In the genomic region with DNA sequence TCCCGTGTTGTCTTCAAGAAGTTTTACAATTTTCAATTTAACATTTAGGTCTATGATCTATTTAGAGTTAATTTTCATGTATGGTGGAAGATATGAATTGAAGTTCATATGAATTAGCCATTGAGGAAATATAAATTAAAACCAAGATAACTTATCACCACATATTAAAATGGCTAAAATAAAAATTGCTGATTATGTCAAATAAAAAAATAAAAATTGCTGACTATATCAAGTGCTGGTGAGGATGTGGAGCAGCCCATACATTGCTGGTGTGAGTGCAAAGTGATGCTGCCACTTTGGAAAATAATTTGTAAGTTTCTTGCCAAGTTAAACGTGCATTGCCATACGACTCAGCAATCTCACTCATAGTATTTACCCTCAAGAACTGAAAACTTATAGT, we compare ENCODE assay signal across 26 cellular contexts. TPM values are rescaled to one million over a fixed set of nuclear protein-coding genes. Genes with fewer than 3 reads are reported as not detected.
DNase-seq lines count a peak whose midpoint lies in the region; ATAC-seq, FAIRE-seq and TF ChIP-seq lines count a peak whose summit lies in the region.
"Had no signal": no experiment of that assay in that cellular context is flagged by ENCODE, and none has a peak within 500 bp of the region (broad histone marks: within the 10 kb centered on the region; RNA-seq: fewer than 3 reads in every experiment).

No MANE protein-coding gene starts in this region.

- H2BK5ac ChIP-seq in IMR-90 (ENCODE audit: low read depth, low read length, poor library complexity, severe bottlenecking) (no peak overlapping the region), mesendoderm (ENCODE audit: low read length) (no peak overlapping the region)

- POLR2A ChIA-PET in HepG2 (lab: Yijun Ruan, JAX) (no interaction called here), IMR-90 (lab: Charles Lee; ENCODE audit: unreplicated experiment) (no interaction called here)

- 93% methylated on average over 3 of the region's 3 CpGs for WGBS in HepG2 (ENCODE audit: low lambda C conversion rate)
- 90% methylated on average over 3 of the region's 3 CpGs for WGBS in right lobe of liver (ENCODE audit: insufficient coverage, low coverage, low lambda C conversion rate, missing lambda C conversion rate)
- no CpG with 5 or more reads among the region's 3 CpGs for WGBS in IMR-90 (ENCODE audit: extremely low coverage in 2 of 2, insufficient read length in 1 of 2), 2 experiments
- WGBS in mesendoderm (ENCODE audit: extremely low coverage, insufficient coverage, low lambda C conversion rate) = no CpG with 5 or more reads among the region's 3 CpGs

- H3K23ac ChIP-seq in IMR-90 (ENCODE audit: low read depth, low read length) = no peak overlapping the region
- no peak overlapping the region for H3K23ac ChIP-seq in mesendoderm (ENCODE audit: low read length)

- TF ChIP-seq RAD21 in HepG2 (CRISPR knock-in tag; IDR thresholded peaks at IDR 0.05) (no peak), IMR-90 (IDR thresholded peaks at IDR 0.05; ENCODE audit: low read length) (no peak)

- H3K27me3 ChIP-seq in HepG2 (ENCODE audit: control insufficient read depth in 1 of 2, insufficient read depth in 2 of 2, low read length in 2 of 2) (no peaks in the 10 kb centered on the region), right lobe of liver (no peaks in the 10 kb centered on the region), IMR-90 (ENCODE audit: control insufficient read depth, insufficient read depth, low read length) (no peaks in the 10 kb centered on the region), mesendoderm (ENCODE audit: insufficient read depth, low read length, poor library complexity) (no peaks in the 10 kb centered on the region)
- H3K27me3 ChIP-seq: BE2C, BLaER1 had no signal

- H2BK15ac ChIP-seq in IMR-90 (ENCODE audit: low read depth, low read length) (no peak overlapping the region), mesendoderm (replicated peaks; ENCODE audit: low read depth) (no peak overlapping the region)

- ATAC-seq in HepG2 (no peak), right lobe of liver (no peak), IMR-90 (ENCODE audit: low read depth) (no peak)

- H4K20me1 ChIP-seq in HepG2 (ENCODE audit: insufficient read depth, low read length) (no peaks in the 10 kb centered on the region), IMR-90 (ENCODE audit: insufficient read depth, low read length) (no peaks in the 10 kb centered on the region)
- H4K20me1 ChIP-seq: BLaER1 had no signal

- FAIRE-seq in HepG2 (lab: Jason Lieb, UNC) (no peak), frontal cortex (lab: Jason Lieb, UNC) (peak; percentile 61)
- FAIRE-seq: D721Med, GM12891, GM19239 had no signal

- H3K4ac ChIP-seq in IMR-90 (ENCODE audit: low read depth, low read length) = no peak overlapping the region
- no peak overlapping the region for H3K4ac ChIP-seq in mesendoderm (ENCODE audit: low read depth, low read length)

- H3K56ac ChIP-seq in IMR-90 (ENCODE audit: extremely low read depth, insufficient read depth, low read length) (no peak overlapping the region), mesendoderm (ENCODE audit: low read length) (no peak overlapping the region)

- H2BK20ac ChIP-seq in IMR-90 (ENCODE audit: low read depth, low read length) = no peak overlapping the region

- H4K91ac ChIP-seq in IMR-90 (ENCODE audit: insufficient read depth, low read depth, low read length) = no peak overlapping the region

- intact Hi-C loops in HepG2 (cut with micrococcal nuclease; ENCODE audit: unreplicated experiment) = no loop called here
- intact Hi-C loops in right lobe of liver (cut with DNase I) = no loop called here
- intact Hi-C loops in IMR-90 (cut with micrococcal nuclease) = no loop called here

- H3K79me2 ChIP-seq in HepG2 (ENCODE audit: insufficient read depth, low read length) (no peaks in the 10 kb centered on the region), mesendoderm (ENCODE audit: control insufficient read depth, insufficient read depth, low read length) (no peaks in the 10 kb centered on the region)

- H4K8ac ChIP-seq in IMR-90 (ENCODE audit: low read depth in 2 of 2, low read length in 2 of 2) = no peak overlapping the region
- H4K8ac ChIP-seq in mesendoderm (ENCODE audit: low read depth, low read length) = no peak overlapping the region

- H3K18ac ChIP-seq in IMR-90 (ENCODE audit: low read depth, low read length) = no peak overlapping the region
- H3K18ac ChIP-seq in mesendoderm (ENCODE audit: low read length) = no peak overlapping the region

- in situ Hi-C loops in HepG2 (cut with HindIII; ENCODE audit: extremely low pct_ligation_motif_present, low pct_unique_long_range_greater_than_20kb) = no loop called here
- in situ Hi-C loops in IMR-90 (cut with MboI; ENCODE audit: low sequenced_read_pairs) = no loop called here

- TF ChIP-seq POLR2A in HepG2 (IDR thresholded peaks at IDR 0.05; ENCODE audit: insufficient read depth in 1 of 2, low read depth in 2 of 2, low read length in 2 of 2) = no peak
- TF ChIP-seq POLR2A in right lobe of liver (IDR thresholded peaks at IDR 0.05) = no peak
- TF ChIP-seq POLR2A in IMR-90 (IDR thresholded peaks at IDR 0.05; ENCODE audit: low read depth, low read length) = no peak

- BruUV-seq in HepG2 (replicated peaks; lab: Mats Ljungman, UMichigan) (no TSS peak), IMR-90 (replicated peaks; lab: Mats Ljungman, UMichigan) (no TSS peak)

- H3K4me1 ChIP-seq in HepG2 (ENCODE audit: insufficient read depth, low read length) (peaks cover 2% of the 10 kb centered on the region; the same call in 1 of the 2 replicates), right lobe of liver (no peaks in the 10 kb centered on the region), IMR-90 (ENCODE audit: control insufficient read depth, insufficient read depth, low read length) (no peaks in the 10 kb centered on the region), mesendoderm (ENCODE audit: control insufficient read depth, low read depth, low read length) (no peaks in the 10 kb centered on the region)
- H3K4me1 ChIP-seq: BE2C, BLaER1 had no signal

- H3K9ac ChIP-seq in HepG2 (ENCODE audit: insufficient read depth, low read depth, low read length) (no peak overlapping the region), IMR-90 (ENCODE audit: low read depth, low read length) (no peak overlapping the region), mesendoderm (ENCODE audit: low read length) (no peak overlapping the region)
- H3K9ac ChIP-seq: BLaER1 had no signal

- no peak for TF ChIP-seq CTCF in HepG2 (CRISPR knock-in tag; IDR thresholded peaks at IDR 0.05)
- no peak for TF ChIP-seq CTCF in right lobe of liver (IDR thresholded peaks at IDR 0.05)
- TF ChIP-seq CTCF in IMR-90 (conservative IDR thresholded peaks at IDR 0.05; ENCODE audit: low read depth, low read length) = no peak

- H3K4me2 ChIP-seq in HepG2 (ENCODE audit: low read depth, low read length) (no peak overlapping the region), IMR-90 (ENCODE audit: low read depth, low read length) (no peak overlapping the region), mesendoderm (ENCODE audit: low read length) (no peak overlapping the region)
- H3K4me2 ChIP-seq: BLaER1 had no signal

- no peak overlapping the region for H3K14ac ChIP-seq in IMR-90 (replicated peaks; ENCODE audit: low read depth, low read length)

- H3K4me3 ChIP-seq in HepG2 (replicated peaks in 1 of 3; ENCODE audit: insufficient read depth in 1 of 3, low read depth in 2 of 3, low read length in 3 of 3) (no peak overlapping the region), right lobe of liver (no peak overlapping the region), IMR-90 (ENCODE audit: insufficient read depth, low read depth, low read length) (no peak overlapping the region), mesendoderm (ENCODE audit: low read length) (no peak overlapping the region)
- H3K4me3 ChIP-seq: BLaER1 had no signal

- H3K9me1 ChIP-seq in IMR-90 (ENCODE audit: insufficient read depth, low read length) = no peaks in the 10 kb centered on the region

- TF ChIP-seq EP300 in HepG2 (IDR thresholded peaks at IDR 0.05; ENCODE audit: low read depth in 2 of 2, low read length in 2 of 2) = no peak
- TF ChIP-seq EP300 in HepG2 (CRISPR knock-in tag; IDR thresholded peaks at IDR 0.05; ENCODE audit: borderline replicate concordance) = no peak

- CTCF ChIA-PET in HepG2 (lab: Yijun Ruan, JAX; ENCODE audit: low intra/inter-chr PET ratio, low total read pairs) = no interaction called here
- CTCF ChIA-PET in IMR-90 (lab: Yijun Ruan, JAX) = interaction anchor here (0.6 kb wide), 1 partner anchor 1576 kb away, joined by 6 read pairs; no protein-coding TSS in a partner anchor

- H3K9me3 ChIP-seq in HepG2 (ENCODE audit: low read length) = no peaks in the 10 kb centered on the region
- H3K9me3 ChIP-seq in right lobe of liver = no peaks in the 10 kb centered on the region
- H3K9me3 ChIP-seq in IMR-90 (ENCODE audit: control insufficient read depth, insufficient read depth, low read length) = no peaks in the 10 kb centered on the region
- H3K9me3 ChIP-seq: BE2C, BLaER1 had no signal

- DNase-seq in HepG2 (ENCODE audit: low spot score) (no peak), right lobe of liver (no peak), IMR-90 (no peak), frontal cortex (ENCODE audit: low spot score in 2 of 2) (no peak), DMS153 (lab: John Stamatoyannopoulos, UW) (no peak), mesendoderm (no peak)
- DNase-seq: ACHN; BE2C; C1 segment of cervical spinal cord; Caco-2; Calu3; CD4-positive, alpha-beta memory T cell; CD4-positive, CD25-positive, alpha-beta regulatory T cell; CD8-positive, alpha-beta memory T cell; DMS53; DMS79; DND-41; EL; GF-D8 had no signal

- H2BK120ac ChIP-seq in IMR-90 (ENCODE audit: low read depth, low read length) (no peak overlapping the region), mesendoderm (ENCODE audit: low read depth, low read length) (no peak overlapping the region)

- H3K27ac ChIP-seq in HepG2 (ENCODE audit: extremely low read length, insufficient read depth, low read length) (no peak overlapping the region), right lobe of liver (no peak overlapping the region), IMR-90 (ENCODE audit: insufficient read depth, low read length) (no peak overlapping the region), mesendoderm (ENCODE audit: low read depth, low read length) (no peak overlapping the region)
- H3K27ac ChIP-seq: 22Rv1, BLaER1 had no signal

- no peaks in the 10 kb centered on the region for H3K79me1 ChIP-seq in IMR-90 (ENCODE audit: low read depth in 1 of 2, low read length in 2 of 2)
- H3K79me1 ChIP-seq in mesendoderm (ENCODE audit: low read length) = no peaks in the 10 kb centered on the region

- no peak overlapping the region for H2AK9ac ChIP-seq in IMR-90 (replicated peaks; ENCODE audit: low read depth, low read length, poor library complexity)

- dilution Hi-C loops in IMR-90 (cut with HindIII; ENCODE audit: low sequenced_read_pairs, unreplicated experiment) = no loop called here

- no peak overlapping the region for H4K5ac ChIP-seq in IMR-90 (ENCODE audit: low read depth, low read length)
- no peak overlapping the region for H4K5ac ChIP-seq in mesendoderm (ENCODE audit: low read length)

- no peak overlapping the region for H2AFZ ChIP-seq in HepG2 (ENCODE audit: low read length)
- no peak overlapping the region for H2AFZ ChIP-seq in IMR-90 (replicated peaks; ENCODE audit: low read length, poor library complexity)

- H3K36me3 ChIP-seq in HepG2 (replicated peaks in 1 of 2; ENCODE audit: control insufficient read depth in 1 of 2, insufficient read depth in 2 of 2, low read length in 2 of 2) (no peaks in the 10 kb centered on the region), right lobe of liver (no peaks in the 10 kb centered on the region), IMR-90 (ENCODE audit: control insufficient read depth, insufficient read depth, low read length) (no peaks in the 10 kb centered on the region), mesendoderm (ENCODE audit: control insufficient read depth, insufficient read depth, low read length) (no peaks in the 10 kb centered on the region)
- H3K36me3 ChIP-seq: BE2C, BLaER1 had no signal

- no peak overlapping the region for H2AK5ac ChIP-seq in IMR-90 (ENCODE audit: low read depth, low read length)
- H2AK5ac ChIP-seq in mesendoderm (ENCODE audit: low read length) = no peak overlapping the region

RNA-seq across cellular contexts. Expression of a gene that starts 44.6 kb away (rescaled TPM):
- total RNA-seq in HepG2 (2016; rRNA removed; fragmentation: Illumina TruSeq; extraction: Trizol) (31.3 and 34.1 TPM in 2 replicates), right lobe of liver (10 to 100 TPM; 31.2 to 67.9 (median 41.0) TPM), IMR-90 (2012; rRNA removed) (55.2 and 67.2 TPM in 2 replicates), frontal cortex (13.9 TPM)
- 1.7 and 3.1 TPM in 2 replicates for total RNA-seq in HepG2 (2016; cell fraction: cytosol; rRNA removed; fragmentation: Illumina TruSeq; extraction: Trizol; ENCODE audit: low read depth)
- total RNA-seq in HepG2 (2016; cell fraction: insoluble cytoplasmic fraction; rRNA removed; fragmentation: Illumina TruSeq; extraction: Trizol) = 30.9 and 33.5 TPM in 2 replicates
- 6.5 and 7.0 TPM in 2 replicates for total RNA-seq in HepG2 (2016; cell fraction: membrane; rRNA removed; fragmentation: Illumina TruSeq; extraction: Trizol)
- total RNA-seq in HepG2 (2016; cell fraction: nucleus; rRNA removed; fragmentation: Illumina TruSeq; extraction: Trizol) = 32.0 and 45.9 TPM in 2 replicates
- polyA plus RNA-seq in HepG2 (2011; rRNA removed) (9.0 and 10.0 TPM in 2 replicates), IMR-90 (2012; rRNA removed) (6.5 and 6.9 TPM in 2 replicates)
- polyA plus RNA-seq in HepG2 (2011; cell fraction: cytosol; rRNA removed) = 3.4 and 7.6 TPM in 2 replicates
- 17.2 and 19.0 TPM in 2 replicates for polyA plus RNA-seq in HepG2 (2011; cell fraction: nucleus; rRNA removed)
- polyA plus RNA-seq in HepG2 (2012) = 19.9 and 20.0 TPM in 2 replicates
- 0.34 and 0.38 TPM in 2 replicates for polyA plus RNA-seq in HepG2 (2016; cell fraction: cytosol; fragmentation: Illumina TruSeq; extraction: Trizol; ENCODE audit: low read depth)
- polyA plus RNA-seq in HepG2 (2016; cell fraction: insoluble cytoplasmic fraction; fragmentation: Illumina TruSeq; extraction: Trizol; ENCODE audit: low read depth) = 12.0 and 12.5 TPM in 2 replicates
- 1.6 and 1.8 TPM in 2 replicates for polyA plus RNA-seq in HepG2 (2016; cell fraction: membrane; fragmentation: Illumina TruSeq; extraction: Trizol; ENCODE audit: low read depth)
- polyA plus RNA-seq in HepG2 (2016; cell fraction: nucleus; fragmentation: Illumina TruSeq; extraction: Trizol; ENCODE audit: insufficient read depth, low read depth) = 19.2 and 22.4 TPM in 2 replicates
- polyA minus RNA-seq in HepG2 (2011; rRNA and poly(A)+ RNA removed; ENCODE audit: low replicate concordance) = 8.4 and 12.3 TPM in 2 replicates
- polyA minus RNA-seq in HepG2 (2011; cell fraction: cytosol; rRNA and poly(A)+ RNA removed) = 26.4 and 26.5 TPM in 2 replicates
- polyA minus RNA-seq in HepG2 (2011; cell fraction: nucleus; rRNA and poly(A)+ RNA removed) = 147 and 166 TPM in 2 replicates
- polyA plus RNA-seq in IMR-90 (2012; cell fraction: cytosol; rRNA removed) = 1.9 TPM in 2 replicates
- polyA plus RNA-seq in IMR-90 (2012; cell fraction: nucleus; rRNA removed; ENCODE audit: low replicate concordance) = 2.3 and 12.8 TPM in 2 replicates
- 2.1 TPM for polyA plus RNA-seq in mesendoderm (2013, experiment 1 of 2)
- 2.8 TPM for polyA plus RNA-seq in mesendoderm (2013, experiment 2 of 2)
- total RNA-seq: A172, G401 had no signal
